ENCODE assay signal across 1 cellular context in the genomic region with DNA sequence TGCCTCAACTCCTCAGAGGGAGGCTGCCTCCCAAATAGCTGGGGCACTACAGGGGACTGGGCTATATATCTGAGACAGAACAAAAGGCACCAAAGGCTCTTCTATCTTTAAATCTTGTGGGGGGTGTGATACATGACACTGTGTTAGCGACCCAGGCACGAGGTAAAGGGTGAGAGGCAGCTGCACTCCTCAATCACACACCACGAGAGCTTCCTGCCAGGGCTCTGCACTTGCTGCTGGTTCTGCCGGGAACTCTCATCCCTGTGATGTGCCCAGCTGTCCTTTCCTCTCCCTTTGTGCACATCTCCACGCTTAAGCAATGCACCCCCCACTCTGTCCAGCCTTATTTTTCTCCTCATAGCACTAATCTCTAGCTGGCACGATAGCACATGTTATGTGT.
TF ChIP-seq lines count a peak whose summit lies in the region.

No MANE protein-coding gene starts in this region.

TF ChIP-seq in HepG2, 621 proteins besides CTCF, POLR2A, EP300 and RAD21:
- TF ChIP-seq JUNB (CRISPR knock-in tag; IDR thresholded peaks at IDR 0.05; ENCODE audit: borderline replicate concordance): no peak
- TF ChIP-seq, protein P1, sequence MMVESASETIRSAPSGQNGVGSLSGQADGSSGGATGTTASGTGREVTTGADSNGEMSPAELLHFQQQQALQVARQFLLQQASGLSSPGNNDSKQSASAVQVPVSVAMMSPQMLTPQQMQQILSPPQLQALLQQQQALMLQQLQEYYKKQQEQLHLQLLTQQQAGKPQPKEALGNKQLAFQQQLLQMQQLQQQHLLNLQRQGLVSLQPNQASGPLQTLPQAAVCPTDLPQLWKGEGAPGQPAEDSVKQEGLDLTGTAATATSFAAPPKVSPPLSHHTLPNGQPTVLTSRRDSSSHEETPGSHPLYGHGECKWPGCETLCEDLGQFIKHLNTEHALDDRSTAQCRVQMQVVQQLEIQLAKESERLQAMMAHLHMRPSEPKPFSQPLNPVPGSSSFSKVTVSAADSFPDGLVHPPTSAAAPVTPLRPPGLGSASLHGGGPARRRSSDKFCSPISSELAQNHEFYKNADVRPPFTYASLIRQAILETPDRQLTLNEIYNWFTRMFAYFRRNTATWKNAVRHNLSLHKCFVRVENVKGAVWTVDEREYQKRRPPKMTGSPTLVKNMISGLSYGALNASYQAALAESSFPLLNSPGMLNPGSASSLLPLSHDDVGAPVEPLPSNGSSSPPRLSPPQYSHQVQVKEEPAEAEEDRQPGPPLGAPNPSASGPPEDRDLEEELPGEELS (CRISPR knock-in tag; IDR thresholded peaks at IDR 0.05): no peak
- TF ChIP-seq ZEB1 (IDR thresholded peaks at IDR 0.05; ENCODE audit: insufficient replicate concordance, low read depth): no peak
- TF ChIP-seq ZNF501 (CRISPR knock-in tag; IDR thresholded peaks at IDR 0.05): no peak
- TF ChIP-seq, protein P2, sequence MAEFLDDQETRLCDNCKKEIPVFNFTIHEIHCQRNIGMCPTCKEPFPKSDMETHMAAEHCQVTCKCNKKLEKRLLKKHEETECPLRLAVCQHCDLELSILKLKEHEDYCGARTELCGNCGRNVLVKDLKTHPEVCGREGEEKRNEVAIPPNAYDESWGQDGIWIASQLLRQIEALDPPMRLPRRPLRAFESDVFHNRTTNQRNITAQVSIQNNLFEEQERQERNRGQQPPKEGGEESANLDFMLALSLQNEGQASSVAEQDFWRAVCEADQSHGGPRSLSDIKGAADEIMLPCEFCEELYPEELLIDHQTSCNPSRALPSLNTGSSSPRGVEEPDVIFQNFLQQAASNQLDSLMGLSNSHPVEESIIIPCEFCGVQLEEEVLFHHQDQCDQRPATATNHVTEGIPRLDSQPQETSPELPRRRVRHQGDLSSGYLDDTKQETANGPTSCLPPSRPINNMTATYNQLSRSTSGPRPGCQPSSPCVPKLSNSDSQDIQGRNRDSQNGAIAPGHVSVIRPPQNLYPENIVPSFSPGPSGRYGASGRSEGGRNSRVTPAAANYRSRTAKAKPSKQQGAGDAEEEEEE (CRISPR knock-in tag; IDR thresholded peaks at IDR 0.05; ENCODE audit: borderline replicate concordance): no peak
- TF ChIP-seq SIN3B (IDR thresholded peaks at IDR 0.05; ENCODE audit: low read length): no peak
